ENCODE assay signal across 9 cellular contexts in genomic region chr20:38127011-38127621, GRCh38. TPM values are rescaled to one million over a fixed set of nuclear protein-coding genes. Genes with fewer than 3 reads are reported as not detected.
DNase-seq lines count a peak whose midpoint lies in the region; ATAC-seq and TF ChIP-seq lines count a peak whose summit lies in the region.
"Had no signal": no experiment of that assay in that cellular context is flagged by ENCODE, and none has a peak within 500 bp of the region (broad histone marks: within the 10 kb centered on the region; RNA-seq: fewer than 3 reads in every experiment).

No MANE protein-coding gene starts in this region.

- no peak overlapping the region for H3K27ac ChIP-seq in suprapubic skin

- POLR2A ChIA-PET in T-cell (lab: Charles Lee), result no interaction called here

- no peak overlapping the region for H3K9ac ChIP-seq in adipocyte (ENCODE audit: low read length)

- ATAC-seq in T-cell (replicated peaks in 1 of 4) (no peak), GM19467 (IDR thresholded peaks at IDR 0.05; ENCODE audit: unreplicated experiment) (no peak)
- no peak for ATAC-seq in activated T-cell treated with anti-CD3 and anti-CD28 coated beads, Interleukin-2, amount 50 U/mL, for 4 hours

- H3K9me3 ChIP-seq in adipocyte (ENCODE audit: control insufficient read depth, low read length) (no peaks in the 10 kb centered on the region), suprapubic skin (no peaks in the 10 kb centered on the region)
- H3K9me3 ChIP-seq: tibial nerve had no signal

- CTCF ChIA-PET in T-cell (lab: Charles Lee), result no interaction called here

- no peak overlapping the region for H3K27ac Mint-ChIP-seq in T-cell

- H3K4me1 Mint-ChIP-seq in T-cell, result peaks cover 0 to 6% (median 0%) of the 10 kb centered on the region in 3 donors
- H3K4me1 Mint-ChIP-seq in activated T-cell treated with anti-CD3 and anti-CD28 coated beads, Interleukin-2, amount 50 U/mL, for 4 hours (ENCODE audit: low read depth), result peaks cover 3% of the 10 kb centered on the region

- H3K36me3 ChIP-seq in adipocyte (ENCODE audit: control insufficient read depth, insufficient read depth, low read length, severe bottlenecking) (no peaks in the 10 kb centered on the region), suprapubic skin (no peaks in the 10 kb centered on the region)
- H3K36me3 ChIP-seq: tibial nerve had no signal

- H3K4me3 ChIP-seq in adipocyte (ENCODE audit: low read length) (no peak overlapping the region), suprapubic skin (no peak overlapping the region)
- H3K4me3 ChIP-seq: tibial nerve had no signal

- TF ChIP-seq POLR2A in suprapubic skin (IDR thresholded peaks at IDR 0.05), result no peak

- H3K9me3 Mint-ChIP-seq in T-cell, result no peaks in the 10 kb centered on the region
- H3K9me3 Mint-ChIP-seq in activated T-cell treated with anti-CD3 and anti-CD28 coated beads, Interleukin-2, amount 50 U/mL, for 4 hours, result no peaks in the 10 kb centered on the region

- no peaks in the 10 kb centered on the region for H3K36me3 Mint-ChIP-seq in T-cell
- no peaks in the 10 kb centered on the region for H3K36me3 Mint-ChIP-seq in activated T-cell treated with anti-CD3 and anti-CD28 coated beads, Interleukin-2, amount 50 U/mL, for 4 hours (ENCODE audit: insufficient read depth)

- no peak for TF ChIP-seq EP300 in suprapubic skin (IDR thresholded peaks at IDR 0.05)

- H3K27me3 Mint-ChIP-seq in T-cell, result no peaks in the 10 kb centered on the region
- H3K27me3 Mint-ChIP-seq in activated T-cell treated with anti-CD3 and anti-CD28 coated beads, Interleukin-2, amount 50 U/mL, for 4 hours (ENCODE audit: low read depth), result no peaks in the 10 kb centered on the region

- no peak for TF ChIP-seq CTCF in suprapubic skin (IDR thresholded peaks at IDR 0.05)

- WGBS in suprapubic skin, result 50% methylated on average over 12 of the region's 12 CpGs

- H3K27me3 ChIP-seq in adipocyte (replicated peaks; ENCODE audit: control insufficient read depth, insufficient read depth, low read length), result no peaks in the 10 kb centered on the region
- peaks cover 5% of the 10 kb centered on the region for H3K27me3 ChIP-seq in suprapubic skin
- H3K27me3 ChIP-seq: tibial nerve had no signal

- H3K4me3 Mint-ChIP-seq in T-cell, result no peak overlapping the region
- no peak overlapping the region for H3K4me3 Mint-ChIP-seq in activated T-cell treated with anti-CD3 and anti-CD28 coated beads, Interleukin-2, amount 50 U/mL, for 4 hours

- H3K4me1 ChIP-seq in adipocyte (ENCODE audit: control insufficient read depth, insufficient read depth, low read length) (peaks cover 14% of the 10 kb centered on the region), suprapubic skin (peaks cover 10% of the 10 kb centered on the region)

- DNase-seq in HT1080 (ENCODE audit: low read depth) (peak; percentile 93), adipocyte (ENCODE audit: low read depth) (peak; percentile 85), inferior parietal cortex (ENCODE audit: extremely low spot score) (peak; percentile 34), suprapubic skin (ENCODE audit: low spot score in 2 of 2) (peak; percentile 24 to 44), NOMO-1 treated with dmso at 0.1 percent for 144 hours (lab: John Stamatoyannopoulos, UW; ENCODE audit: unreplicated experiment) (no peak), T-cell (no peak)
- DNase-seq in activated T-cell treated with anti-CD3 and anti-CD28 coated beads, Interleukin-2, amount 50 U/mL, for 4 hours, result no peak

RNA-seq across cellular contexts. Expression of gene TGM2, which starts 38.0 kb away (rescaled TPM):
- 129 and 146 TPM in 2 replicates for total RNA-seq in HT1080 (2014; rRNA removed; shearing (Covaris generic))
- 281 and 347 TPM in 2 replicates for polyA plus RNA-seq in HT1080 (2015; cell fraction: cytosol; rRNA removed)
- 481 and 525 TPM in 2 replicates for polyA plus RNA-seq in HT1080 (2015; cell fraction: nucleus; rRNA removed)
- 1 to 10 TPM; 1.5 to 6.6 (median 3.8) TPM for total RNA-seq in suprapubic skin
- total RNA-seq in T-cell, result 1 to 10 TPM in 2 of 5 donors, under 1 TPM in 1, not detected in 2; 0.62 to 1.8 (median 1.2) TPM
- under 1 TPM; 0.52 to 0.71 (median 0.63) TPM for total RNA-seq in activated T-cell treated with anti-CD3 and anti-CD28 coated beads, Interleukin-2, amount 50 U/mL, for 4 hours

Comparison
In these comparisons a context has a peak if more than half of its experiments do, and no peak if none do; other contexts are left out.
1. DNase-seq: peak in HT1080 (single experiment), adipocyte (single experiment), inferior parietal cortex (single experiment) and suprapubic skin (2 of 2); none in NOMO-1 treated with dmso at 0.1 percent for 144 hours (single experiment), T-cell (0 of 34) and activated T-cell treated with anti-CD3 and anti-CD28 coated beads, Interleukin-2, amount 50 U/mL, for 4 hours (single experiment).
2. RNA of gene TGM2, which starts 38.0 kb away (total RNA-seq): 129 to 146 TPM in HT1080; 1.5 to 6.6 TPM in suprapubic skin, 0.52 to 0.71 TPM in activated T-cell treated with anti-CD3 and anti-CD28 coated beads, Interleukin-2, amount 50 U/mL, for 4 hours and 0.62 to 1.8 TPM in T-cell; every median in the first group is over 10 times any median in the second.